8 cellular contexts compared by ENCODE assay signal in genomic region chrX:155027509-155028066, GRCh38. TPM values are rescaled to one million over a fixed set of nuclear protein-coding genes. Genes with fewer than 3 reads are reported as not detected.
DNase-seq lines count a peak whose midpoint lies in the region; ATAC-seq and TF ChIP-seq lines count a peak whose summit lies in the region.

No MANE protein-coding gene starts in this region.

- H3K27me3 ChIP-seq in HUES6 (ENCODE audit: control insufficient read depth, insufficient read depth, low read length) (no peaks in the 10 kb centered on the region), SU-DHL-6 (ENCODE audit: low read length) (no peaks in the 10 kb centered on the region), endodermal cell (ENCODE audit: control insufficient read depth, insufficient read depth, low read length, poor library complexity, severe bottlenecking) (no peaks in the 10 kb centered on the region)

- ATAC-seq in HG02852 (IDR thresholded peaks at IDR 0.05; ENCODE audit: unreplicated experiment): no peak

- intact Hi-C loops in Calu3 (cut with micrococcal nuclease; ENCODE audit: unreplicated experiment): loop anchor here (2.0 to 5.0 kb wide), 2 partner anchors 29 to 45 kb away; no protein-coding TSS in a partner anchor

- peak overlapping the region; percentile 79 for H3K4me2 ChIP-seq in SU-DHL-6 (ENCODE audit: low read depth, low read length, poor library complexity, severe bottlenecking)

- no peaks in the 10 kb centered on the region for H3K9me3 Mint-ChIP-seq in Calu3 (ENCODE audit: low read depth, unreplicated experiment)
- peaks cover 45% of the 10 kb centered on the region for H3K9me3 Mint-ChIP-seq in endodermal cell

- H3K36me3 ChIP-seq in HUES6 (ENCODE audit: control insufficient read depth, insufficient read depth, low read length) (no peaks in the 10 kb centered on the region), SU-DHL-6 (ENCODE audit: low read length) (no peaks in the 10 kb centered on the region), endodermal cell (ENCODE audit: control insufficient read depth, insufficient read depth, low read length) (no peaks in the 10 kb centered on the region)

- H3K36me3 Mint-ChIP-seq in Calu3 (ENCODE audit: insufficient read depth, unreplicated experiment) (peaks cover 26% of the 10 kb centered on the region), endodermal cell (ENCODE audit: low read depth) (peaks cover 2% of the 10 kb centered on the region)

- H3K79me2 ChIP-seq in SU-DHL-6 (ENCODE audit: insufficient read depth, low read length): peaks cover 33% of the 10 kb centered on the region

- H3K27ac Mint-ChIP-seq in Calu3 (ENCODE audit: unreplicated experiment): peak overlapping the region; percentile 84
- H3K27ac Mint-ChIP-seq in endodermal cell: peak overlapping the region; percentile 90

- H3K27me3 Mint-ChIP-seq in Calu3 (ENCODE audit: unreplicated experiment): no peaks in the 10 kb centered on the region
- H3K27me3 Mint-ChIP-seq in endodermal cell (ENCODE audit: insufficient read depth): no peaks in the 10 kb centered on the region

- H4K20me1 ChIP-seq in SU-DHL-6 (ENCODE audit: low read depth, low read length): no peaks in the 10 kb centered on the region

- H3K4me3 ChIP-seq in HUES6 (ENCODE audit: low read depth, low read length) (peak overlapping the region; percentile 80), SU-DHL-6 (ENCODE audit: insufficient read depth, low read length, poor library complexity, severe bottlenecking) (peak overlapping the region; percentile 90), endodermal cell (ENCODE audit: low read length) (peak overlapping the region; percentile 89)

- no peak for DNase-seq in Calu3
- DNase-seq in endodermal cell: no peak
- DNase-seq in mucosa of gallbladder (ENCODE audit: low spot score): peak; percentile 17
- DNase-seq in HuH-7 (ENCODE audit: low spot score): no peak
- DNase-seq in T1000 (lab: John Stamatoyannopoulos, UW): no peak

- H3K4me1 ChIP-seq in HUES6 (ENCODE audit: control insufficient read depth, insufficient read depth, low read length) (no peaks in the 10 kb centered on the region), endodermal cell (ENCODE audit: control insufficient read depth, insufficient read depth, low read length) (no peaks in the 10 kb centered on the region)

- TSS peak; percentile 70 for BruUV-seq in Calu3 (replicated peaks; lab: Mats Ljungman, UMichigan)

- H2AFZ ChIP-seq in SU-DHL-6 (ENCODE audit: low read depth, low read length, severe bottlenecking): peak overlapping the region; percentile 51

- H3K27ac ChIP-seq in HUES6 (ENCODE audit: low read depth, low read length): peak overlapping the region; percentile 89; the same call in 1 of the 2 replicates
- peak overlapping the region; percentile 98 for H3K27ac ChIP-seq in SU-DHL-6 (ENCODE audit: low read depth, low read length)
- H3K27ac ChIP-seq in endodermal cell (ENCODE audit: low read depth, low read length): peak overlapping the region; percentile 93

- CTCF ChIA-PET in Calu3 (lab: Charles Lee): interaction anchor here (0.6 to 1.4 kb wide), 2 partner anchors 21 to 123 kb away, joined by 5 to 6 read pairs; no protein-coding TSS in a partner anchor

- H3K9ac ChIP-seq in HUES6 (ENCODE audit: low read length) (peak overlapping the region; percentile 98), SU-DHL-6 (ENCODE audit: low read length) (peak overlapping the region; percentile 87), endodermal cell (ENCODE audit: extremely low read depth, low read length, poor library complexity, severe bottlenecking) (peak overlapping the region; percentile 89)

- H3F3A ChIP-seq in SU-DHL-6 (ENCODE audit: insufficient read depth): peaks cover 12% of the 10 kb centered on the region

- 20% methylated on average over 10 of the region's 14 CpGs; no CpG with 5 or more reads in 1 of the 2 experiments for WGBS in endodermal cell (ENCODE audit: insufficient coverage in 1 of 2, insufficient read length in 1 of 2), 2 experiments

- TF ChIP-seq CTCF in Calu3 (IDR thresholded peaks at IDR 0.05; ENCODE audit: unreplicated experiment) (no peak), SU-DHL-6 (IDR thresholded peaks at IDR 0.05; ENCODE audit: insufficient read depth, low read length, poor library complexity, severe bottlenecking) (no peak), endodermal cell (conservative IDR thresholded peaks at IDR 0.05) (no peak)

- H3K4me1 Mint-ChIP-seq in Calu3 (ENCODE audit: low read depth, unreplicated experiment): peaks cover 20% of the 10 kb centered on the region
- H3K4me1 Mint-ChIP-seq in endodermal cell: peaks cover 8% of the 10 kb centered on the region

- H3K4me3 Mint-ChIP-seq in Calu3 (ENCODE audit: low read depth, unreplicated experiment): peak overlapping the region; percentile 72
- peak overlapping the region; percentile 75 for H3K4me3 Mint-ChIP-seq in endodermal cell

- H3K9me2 ChIP-seq in SU-DHL-6 (replicated peaks; ENCODE audit: insufficient read depth, low read length): no peaks in the 10 kb centered on the region

- H3K9me3 ChIP-seq in HUES6 (ENCODE audit: control insufficient read depth, insufficient read depth, low read depth, low read length) (peaks cover 5% of the 10 kb centered on the region; the same call in 1 of the 2 replicates), SU-DHL-6 (ENCODE audit: insufficient read depth, low read length) (no peaks in the 10 kb centered on the region), endodermal cell (ENCODE audit: control insufficient read depth, low read length) (no peaks in the 10 kb centered on the region)

RNA-seq across cellular contexts. Expression of gene FUNDC2, which starts 0.9 kb away (rescaled TPM):
- total RNA-seq in Calu3 (2022) (33.5 and 45.4 TPM in 2 replicates), endodermal cell (10 to 100 TPM; 68.3 to 71.4 TPM), mucosa of gallbladder (82.7 TPM)
- polyA plus RNA-seq in endodermal cell (2013, experiment 1 of 2): 105 TPM
- polyA plus RNA-seq in endodermal cell (2013, experiment 2 of 2): 98.9 TPM

RNA-seq across cellular contexts. Expression of gene F8, which starts 5.1 kb away (rescaled TPM):
- total RNA-seq in Calu3 (2022): 1.6 and 2.2 TPM in 2 replicates
- 1 to 10 TPM; 5.5 to 6.0 TPM for total RNA-seq in endodermal cell
- polyA plus RNA-seq in endodermal cell (2013, experiment 1 of 2): 1.3 TPM
- 1.0 TPM for polyA plus RNA-seq in endodermal cell (2013, experiment 2 of 2)
- total RNA-seq in mucosa of gallbladder: 5.5 TPM

RNA-seq across cellular contexts. Expression of gene CMC4, which starts 43.3 kb away (rescaled TPM):
- 0.59 and 2.1 TPM in 2 replicates for total RNA-seq in Calu3 (2022)
- total RNA-seq in endodermal cell: 1 to 10 TPM; 5.2 to 8.3 TPM
- 9.8 TPM for polyA plus RNA-seq in endodermal cell (2013, experiment 1 of 2)
- 7.1 TPM for polyA plus RNA-seq in endodermal cell (2013, experiment 2 of 2)
- total RNA-seq in mucosa of gallbladder: 10.1 TPM

RNA-seq across cellular contexts. Expression of gene MTCP1, which starts 43.3 kb away (rescaled TPM):
- total RNA-seq in Calu3 (2022): 12.5 and 17.1 TPM in 2 replicates
- total RNA-seq in endodermal cell: 10 to 100 TPM; 12.6 to 17.4 TPM
- polyA plus RNA-seq in endodermal cell (2013, experiment 1 of 2): 10.6 TPM
- 14.0 TPM for polyA plus RNA-seq in endodermal cell (2013, experiment 2 of 2)
- 18.7 TPM for total RNA-seq in mucosa of gallbladder

RNA-seq across cellular contexts. Expression of gene BRCC3, which starts 43.7 kb away (rescaled TPM):
- total RNA-seq in Calu3 (2022) (35.9 and 36.2 TPM in 2 replicates), endodermal cell (10 to 100 TPM; 21.9 to 22.8 TPM), mucosa of gallbladder (15.5 TPM)
- polyA plus RNA-seq in endodermal cell (2013, experiment 1 of 2): 14.9 TPM
- 14.2 TPM for polyA plus RNA-seq in endodermal cell (2013, experiment 2 of 2)
